ENCODE assay signal across 9 cellular contexts in genomic region chr2:82526267-82526666, GRCh38.
"Had no signal": no experiment of that assay in that cellular context is flagged by ENCODE, and none has a peak within 500 bp of the region (broad histone marks: within the 10 kb centered on the region; RNA-seq: fewer than 3 reads in every experiment).

No MANE protein-coding gene starts in this region.

- DNase-seq: GM23248, GOT3, H7, HFFc6 had no signal

- H3K27ac Mint-ChIP-seq: HFFc6, IgD-negative memory B cell had no signal

- FAIRE-seq: HepG2 had no signal

- H3K4me1 Mint-ChIP-seq: IgD-negative memory B cell had no signal

- H3K27ac ChIP-seq: GM23248, HL-60 had no signal

- ATAC-seq: HCT116 had no signal

- H3K9me3 ChIP-seq: HAP-1 had no signal

- H3K4me3 Mint-ChIP-seq: HFFc6, IgD-negative memory B cell had no signal

- H3K4me3 ChIP-seq: GM23248, HAP-1 had no signal

- H3K27me3 Mint-ChIP-seq: IgD-negative memory B cell had no signal

- H3K4me1 ChIP-seq: HAP-1 had no signal

- H3K36me3 ChIP-seq: HAP-1 had no signal
